Comparison of ENCODE assay signal across 8 cellular contexts in genomic region chr4:8441499-8442091, GRCh38. TPM values are rescaled to one million over a fixed set of nuclear protein-coding genes. Genes with fewer than 3 reads are reported as not detected.
A peak's percentile ranks its signal among the peaks of the same experiment; 100 is the strongest.
DNase-seq lines count a peak whose midpoint lies in the region; ATAC-seq and TF ChIP-seq lines count a peak whose summit lies in the region.

No MANE protein-coding gene starts in this region.

- no peak overlapping the region for H4K91ac ChIP-seq in trophoblast cell (ENCODE audit: low read depth, low read length)

- no peak overlapping the region for H3K4ac ChIP-seq in trophoblast cell (ENCODE audit: low read depth, low read length)

- TF ChIP-seq CTCF in Peyer's patch (IDR thresholded peaks at IDR 0.05): no peak

- H2AFZ ChIP-seq in trophoblast cell (ENCODE audit: insufficient read depth, low read length, poor library complexity): no peak overlapping the region

- H3K79me1 ChIP-seq in trophoblast cell (ENCODE audit: low read length): peaks cover 10% of the 10 kb centered on the region

- H2AK5ac ChIP-seq in trophoblast cell (ENCODE audit: low read length): no peak overlapping the region

- no peak overlapping the region for H4K12ac ChIP-seq in trophoblast cell (ENCODE audit: low read depth, low read length)

- H3K18ac ChIP-seq in trophoblast cell (ENCODE audit: low read length): no peak overlapping the region

- H3K4me1 ChIP-seq in Peyer's patch (peaks cover 0 to 47% (median 14%) of the 10 kb centered on the region in 4 donors), trophoblast cell (ENCODE audit: control insufficient read depth in 1 of 2, insufficient read depth in 2 of 2, low read length in 2 of 2) (peaks cover 5 to 19% of the 10 kb centered on the region in 2 experiments)

- DNase-seq in Peyer's patch (no peak), trophoblast cell (no peak), hypothalamus (lab: John Stamatoyannopoulos, UW) (no peak), SHP77 treated with DMSO at 0.1 percent for 48 hours (lab: John Stamatoyannopoulos, UW) (no peak)
- DNase-seq in activated CD4-positive, CD25-positive, alpha-beta regulatory T cell (lab: John Stamatoyannopoulos, UW): no peak

- H2BK12ac ChIP-seq in trophoblast cell (ENCODE audit: low read length): no peak overlapping the region

- peaks cover 8% of the 10 kb centered on the region for H3K79me2 ChIP-seq in trophoblast cell (ENCODE audit: control insufficient read depth, insufficient read depth, low read length, poor library complexity)

- peak overlapping the region; percentile 99 for H3K4me2 ChIP-seq in trophoblast cell (ENCODE audit: low read length)

- no peak overlapping the region for H3K23ac ChIP-seq in trophoblast cell (ENCODE audit: low read length)

- H2BK120ac ChIP-seq in trophoblast cell (ENCODE audit: insufficient read depth, low read length, poor library complexity): no peak overlapping the region

- H3K27ac ChIP-seq in Peyer's patch (no peak overlapping the region), trophoblast cell (ENCODE audit: low read depth, low read length) (no peak overlapping the region)

- H2BK5ac ChIP-seq in trophoblast cell (ENCODE audit: low read depth, low read length, poor library complexity): no peak overlapping the region

- H3K4me3 ChIP-seq in GM08714 (ENCODE audit: low read length) (peak overlapping the region; percentile 93), Peyer's patch (peak overlapping the region; percentile 86 to 100 (median 100)), trophoblast cell (ENCODE audit: low read depth, low read length) (no peak overlapping the region)

- H4K8ac ChIP-seq in trophoblast cell (ENCODE audit: low read depth, low read length): no peak overlapping the region

- TF ChIP-seq POLR2A in Peyer's patch (IDR thresholded peaks at IDR 0.05): no peak

- H3K9ac ChIP-seq in trophoblast cell (ENCODE audit: low read length): no peak overlapping the region

- ATAC-seq in esophagus mucosa (peak; percentile 1), HG03095 (IDR thresholded peaks at IDR 0.05; ENCODE audit: unreplicated experiment) (no peak)

- H3K36me3 ChIP-seq in Peyer's patch (peaks cover 0 to 8% (median 0%) of the 10 kb centered on the region in 3 donors), trophoblast cell (ENCODE audit: control insufficient read depth in 1 of 2, insufficient read depth in 2 of 2, low read length in 2 of 2) (peaks cover 1 to 5% of the 10 kb centered on the region in 2 experiments)

- no peak overlapping the region for H3K14ac ChIP-seq in trophoblast cell (ENCODE audit: low read length)

- WGBS in trophoblast cell (ENCODE audit: extremely low coverage, insufficient coverage, insufficient read length): no CpG with 5 or more reads among the region's 17 CpGs

- no peaks in the 10 kb centered on the region for H3K9me3 ChIP-seq in Peyer's patch
- H3K9me3 ChIP-seq in trophoblast cell (ENCODE audit: insufficient read depth, low read depth, low read length): no peaks in the 10 kb centered on the region

- H3K27me3 ChIP-seq in Peyer's patch (no peaks in the 10 kb centered on the region), trophoblast cell (ENCODE audit: insufficient read depth, low read length) (no peaks in the 10 kb centered on the region)

RNA-seq across cellular contexts. Expression of gene TRMT44, which starts 1.0 kb away (rescaled TPM):
- total RNA-seq in Peyer's patch: 10 to 100 TPM; 16.8 to 31.6 (median 28.1) TPM
- 15.7 TPM for total RNA-seq in esophagus mucosa
- polyA plus RNA-seq in trophoblast cell (2013): 16.7 and 17.7 TPM in 2 replicates

RNA-seq across cellular contexts. Expression of gene ACOX3, which starts 1.1 kb away (rescaled TPM):
- total RNA-seq in Peyer's patch (10 to 100 TPM; 17.2 to 95.7 (median 43.7) TPM), esophagus mucosa (48.0 TPM)
- polyA plus RNA-seq in trophoblast cell (2013): 21.5 and 23.3 TPM in 2 replicates
